In the genomic region with DNA sequence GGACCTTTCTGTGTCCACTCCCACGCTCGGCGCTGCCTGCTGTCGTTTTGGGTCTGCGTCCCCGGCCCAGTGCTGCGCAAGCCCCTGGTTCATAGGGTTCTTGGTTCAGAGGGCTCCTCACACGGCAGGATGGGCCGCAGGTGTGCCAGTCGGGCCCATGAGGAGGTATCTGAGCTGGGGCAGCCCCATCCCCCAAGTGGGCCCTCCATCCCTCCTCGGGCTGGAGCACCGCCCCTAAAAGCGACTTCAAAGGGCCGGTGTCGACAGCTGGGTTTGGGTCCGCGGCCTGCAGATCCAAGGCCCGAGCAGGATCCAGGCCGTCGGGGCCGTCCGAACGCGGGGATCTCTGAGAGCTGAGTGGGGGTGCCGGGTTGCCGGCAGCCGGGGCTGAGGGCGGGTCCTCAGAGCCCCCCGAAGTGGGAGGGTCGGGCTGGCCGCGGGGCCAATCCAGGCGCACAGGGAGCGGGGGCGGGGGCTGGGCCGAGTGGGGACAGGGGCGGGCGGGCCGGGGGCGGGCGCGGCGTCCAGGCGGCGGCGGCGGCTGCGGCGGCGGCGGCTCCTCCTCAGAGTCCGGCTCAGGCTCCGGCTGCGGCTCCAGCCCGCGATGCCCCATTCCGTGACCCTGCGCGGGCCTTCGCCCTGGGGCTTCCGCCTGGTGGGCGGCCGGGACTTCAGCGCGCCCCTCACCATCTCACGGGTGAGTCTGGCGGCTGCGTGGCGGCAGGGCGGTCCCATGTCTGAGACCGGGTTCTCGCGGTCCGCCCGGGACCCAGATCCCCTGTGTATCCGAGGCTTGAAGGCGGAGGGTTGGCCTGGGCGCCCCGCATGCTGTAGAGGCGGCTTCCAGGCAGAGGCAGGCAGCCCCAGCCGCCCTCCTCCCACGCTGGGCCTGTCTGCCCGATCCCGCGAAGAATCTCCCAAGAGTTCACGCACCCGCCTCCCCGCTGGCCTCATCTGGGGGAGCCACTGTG, we compare ENCODE assay signal across 9 cellular contexts. TPM values are rescaled to one million over a fixed set of nuclear protein-coding genes. Genes with fewer than 3 reads are reported as not detected.
DNase-seq lines count a peak whose midpoint lies in the region; ATAC-seq and TF ChIP-seq lines count a peak whose summit lies in the region.
"Had no signal": no experiment of that assay in that cellular context is flagged by ENCODE, and none has a peak within 500 bp of the region (broad histone marks: within the 10 kb centered on the region; RNA-seq: fewer than 3 reads in every experiment).

A gene with protein sequence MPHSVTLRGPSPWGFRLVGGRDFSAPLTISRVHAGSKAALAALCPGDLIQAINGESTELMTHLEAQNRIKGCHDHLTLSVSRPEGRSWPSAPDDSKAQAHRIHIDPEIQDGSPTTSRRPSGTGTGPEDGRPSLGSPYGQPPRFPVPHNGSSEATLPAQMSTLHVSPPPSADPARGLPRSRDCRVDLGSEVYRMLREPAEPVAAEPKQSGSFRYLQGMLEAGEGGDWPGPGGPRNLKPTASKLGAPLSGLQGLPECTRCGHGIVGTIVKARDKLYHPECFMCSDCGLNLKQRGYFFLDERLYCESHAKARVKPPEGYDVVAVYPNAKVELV (plus strand): TSS at position 566 of the 971 bp plus-strand sequence. CDS start 39 bp downstream, at position 605.

- H3K4me3 Mint-ChIP-seq in activated T-cell treated with anti-CD3 and anti-CD28 coated beads, Interleukin-2, amount 50 U/mL, for 24 hours = no peak within 1 kb of the TSS
- H3K4me3 Mint-ChIP-seq in activated T-cell treated with anti-CD3 and anti-CD28 coated beads, Interleukin-2, amount 50 U/mL, for 4 hours = no peak within 1 kb of the TSS
- peak within 1 kb of the TSS; percentile 43 for H3K4me3 Mint-ChIP-seq in memory B cell
- H3K4me3 Mint-ChIP-seq: CD4-positive, CD25-positive, alpha-beta regulatory T cell had no signal

- intact Hi-C loops in dorsolateral prefrontal cortex (cut with DNase I) = no loop called here
- intact Hi-C loops in upper lobe of right lung (cut with DNase I) = no loop called here

- H3K9me3 Mint-ChIP-seq in activated T-cell treated with anti-CD3 and anti-CD28 coated beads, Interleukin-2, amount 50 U/mL, for 24 hours = no peaks in the 10 kb centered on the region
- H3K9me3 Mint-ChIP-seq in activated T-cell treated with anti-CD3 and anti-CD28 coated beads, Interleukin-2, amount 50 U/mL, for 4 hours = no peaks in the 10 kb centered on the region
- no peaks in the 10 kb centered on the region for H3K9me3 Mint-ChIP-seq in memory B cell
- H3K9me3 Mint-ChIP-seq: CD4-positive, CD25-positive, alpha-beta regulatory T cell had no signal

- H3K4me1 ChIP-seq in upper lobe of right lung = peaks cover 23% of the 10 kb centered on the region

- TF ChIP-seq CTCF in dorsolateral prefrontal cortex (IDR thresholded peaks at IDR 0.05 in 54 of 56, conservative IDR thresholded peaks at IDR 0.05 in 2 of 56; ENCODE audit: low read depth in 1 of 56, partially characterized antibody in 56 of 56) (no peak), upper lobe of right lung (IDR thresholded peaks at IDR 0.05) (no peak)

- peaks cover 27% of the 10 kb centered on the region for H3K27me3 Mint-ChIP-seq in activated T-cell treated with anti-CD3 and anti-CD28 coated beads, Interleukin-2, amount 50 U/mL, for 24 hours
- peaks cover 17% of the 10 kb centered on the region for H3K27me3 Mint-ChIP-seq in activated T-cell treated with anti-CD3 and anti-CD28 coated beads, Interleukin-2, amount 50 U/mL, for 4 hours (ENCODE audit: low read depth)
- peaks cover 13% of the 10 kb centered on the region for H3K27me3 Mint-ChIP-seq in memory B cell

- H3K27ac ChIP-seq in dorsolateral prefrontal cortex = peak within 1 kb of the TSS in 57 of 59 donors; percentile 34 to 93 (median 84)
- peak within 1 kb of the TSS; percentile 42 for H3K27ac ChIP-seq in upper lobe of right lung

- no peak within 1 kb of the TSS for H3K27ac Mint-ChIP-seq in activated T-cell treated with anti-CD3 and anti-CD28 coated beads, Interleukin-2, amount 50 U/mL, for 24 hours
- H3K27ac Mint-ChIP-seq in memory B cell = no peak within 1 kb of the TSS
- H3K27ac Mint-ChIP-seq: CD4-positive, CD25-positive, alpha-beta regulatory T cell had no signal

- H3K9me3 ChIP-seq in upper lobe of right lung = no peaks in the 10 kb centered on the region

- H3K36me3 ChIP-seq in upper lobe of right lung = no peaks in the 10 kb centered on the region

- peaks cover 0 to 5% (median 0%) of the 10 kb centered on the region in 45 donors for H3K27me3 ChIP-seq in dorsolateral prefrontal cortex
- H3K27me3 ChIP-seq in upper lobe of right lung = peaks cover 7% of the 10 kb centered on the region

- no peaks in the 10 kb centered on the region for H3K36me3 Mint-ChIP-seq in activated T-cell treated with anti-CD3 and anti-CD28 coated beads, Interleukin-2, amount 50 U/mL, for 24 hours (ENCODE audit: low read depth)
- H3K36me3 Mint-ChIP-seq in activated T-cell treated with anti-CD3 and anti-CD28 coated beads, Interleukin-2, amount 50 U/mL, for 4 hours (ENCODE audit: insufficient read depth) = no peaks in the 10 kb centered on the region
- no peaks in the 10 kb centered on the region for H3K36me3 Mint-ChIP-seq in memory B cell
- H3K36me3 Mint-ChIP-seq: CD4-positive, CD25-positive, alpha-beta regulatory T cell had no signal

- ATAC-seq in activated T-cell treated with anti-CD3 and anti-CD28 coated beads, Interleukin-2, amount 50 U/mL, for 4 hours = no peak
- no peak for ATAC-seq in memory B cell (ENCODE audit: low read depth)
- peak; percentile 41 for ATAC-seq in upper lobe of right lung
- no peak for ATAC-seq in GM19324 (IDR thresholded peaks at IDR 0.05; ENCODE audit: low FRiP score, unreplicated experiment)
- ATAC-seq in GM21526 (IDR thresholded peaks at IDR 0.05; ENCODE audit: low FRiP score, unreplicated experiment) = no peak

- peak within 1 kb of the TSS in 58 of 59 donors; percentile 28 to 71 (median 52) for H3K4me3 ChIP-seq in dorsolateral prefrontal cortex
- H3K4me3 ChIP-seq in upper lobe of right lung = peak within 1 kb of the TSS; percentile 48

- DNase-seq in activated T-cell treated with anti-CD3 and anti-CD28 coated beads, Interleukin-2, amount 50 U/mL, for 24 hours = peak; percentile 34
- no peak for DNase-seq in activated T-cell treated with anti-CD3 and anti-CD28 coated beads, Interleukin-2, amount 50 U/mL, for 4 hours
- DNase-seq in dorsolateral prefrontal cortex (peak in 1 of 10 donors; percentile 7), memory B cell (ENCODE audit: low spot score in 2 of 2) (no peak), upper lobe of right lung (peak; percentile 66), DMS114 treated with DMSO at 0.1 percent for 48 hours (lab: John Stamatoyannopoulos, UW; ENCODE audit: unreplicated experiment) (no peak)
- DNase-seq: CD4-positive, CD25-positive, alpha-beta regulatory T cell had no signal

- peaks cover 30% of the 10 kb centered on the region for H3K4me1 Mint-ChIP-seq in activated T-cell treated with anti-CD3 and anti-CD28 coated beads, Interleukin-2, amount 50 U/mL, for 24 hours (ENCODE audit: low read depth)
- H3K4me1 Mint-ChIP-seq in activated T-cell treated with anti-CD3 and anti-CD28 coated beads, Interleukin-2, amount 50 U/mL, for 4 hours (ENCODE audit: low read depth) = peaks cover 9% of the 10 kb centered on the region
- H3K4me1 Mint-ChIP-seq in memory B cell = no peaks in the 10 kb centered on the region

RNA-seq across cellular contexts. Expression of the gene that starts here (rescaled TPM):
- under 1 TPM; 0.32 to 0.43 (median 0.35) TPM for total RNA-seq in activated T-cell treated with anti-CD3 and anti-CD28 coated beads, Interleukin-2, amount 50 U/mL, for 4 hours
- 10 to 100 TPM in 102 of 120 experiments, 1 to 10 TPM in 18; 4.7 to 42.5 (median 14.7) TPM for total RNA-seq in dorsolateral prefrontal cortex
- total RNA-seq in upper lobe of right lung = 7.4 TPM
- total RNA-seq: CD4-positive, CD25-positive, alpha-beta regulatory T cell had no signal

Comparison
In these comparisons a context has a peak if more than half of its experiments do, and no peak if none do; other contexts are left out.
1. DNase-seq: peak in activated T-cell treated with anti-CD3 and anti-CD28 coated beads, Interleukin-2, amount 50 U/mL, for 24 hours (single experiment) and upper lobe of right lung (single experiment); none in activated T-cell treated with anti-CD3 and anti-CD28 coated beads, Interleukin-2, amount 50 U/mL, for 4 hours (single experiment), memory B cell (0 of 2) and DMS114 treated with DMSO at 0.1 percent for 48 hours (single experiment).